ENCODE assay signal across 10 cellular contexts in genomic region chr16:55478827-55479559, GRCh38. TPM values are rescaled to one million over a fixed set of nuclear protein-coding genes. Genes with fewer than 3 reads are reported as not detected.
DNase-seq lines count a peak whose midpoint lies in the region; ATAC-seq and TF ChIP-seq lines count a peak whose summit lies in the region.
"Had no signal": no experiment of that assay in that cellular context is flagged by ENCODE, and none has a peak within 500 bp of the region (broad histone marks: within the 10 kb centered on the region; RNA-seq: fewer than 3 reads in every experiment).

TSS of gene MMP2 (plus strand) at chr16:55479198. CDS start at chr16:55479480, 282 bp downstream.

- intact Hi-C loops in left colon (cut with DNase I, micrococcal nuclease) = loop anchor here in 1 of 2 donors (10.0 kb wide), 1 partner anchor 366 kb away; no protein-coding TSS in a partner anchor
- intact Hi-C loops in CD4-positive, alpha-beta T cell (cut with DNase I, micrococcal nuclease) = no loop called here

- no peaks in the 10 kb centered on the region for H3K27me3 Mint-ChIP-seq in chondrocyte (ENCODE audit: low read depth)
- H3K27me3 Mint-ChIP-seq in CD4-positive, alpha-beta T cell = peaks cover 49% of the 10 kb centered on the region

- peak within 1 kb of the TSS; percentile 90 for H3K4me3 Mint-ChIP-seq in chondrocyte (ENCODE audit: unreplicated experiment)
- no peak within 1 kb of the TSS for H3K4me3 Mint-ChIP-seq in CD4-positive, alpha-beta T cell
- H3K4me3 Mint-ChIP-seq: CD4-positive, CD25-positive, alpha-beta regulatory T cell had no signal

- H3K36me3 Mint-ChIP-seq in chondrocyte (ENCODE audit: low read depth) = peaks cover 6% of the 10 kb centered on the region
- no peaks in the 10 kb centered on the region for H3K36me3 Mint-ChIP-seq in CD4-positive, alpha-beta T cell (ENCODE audit: low read depth)
- H3K36me3 Mint-ChIP-seq: CD4-positive, CD25-positive, alpha-beta regulatory T cell had no signal

- H3K27ac ChIP-seq in temporal lobe (ENCODE audit: low read depth, low read length) = no peak within 1 kb of the TSS
- H3K27ac ChIP-seq in CD4-positive, alpha-beta T cell (ENCODE audit: low read depth, low read length) = no peak within 1 kb of the TSS

- no peak for TF ChIP-seq CTCF in chondrocyte (IDR thresholded peaks at IDR 0.05)
- TF ChIP-seq CTCF in CD4-positive, alpha-beta T cell (IDR thresholded peaks at IDR 0.05) = no peak

- peaks cover 33% of the 10 kb centered on the region for H3K27me3 ChIP-seq in CD4-positive, alpha-beta T cell (ENCODE audit: control insufficient read depth, insufficient read depth, low read length)

- DNase-seq in NCI-H2081 (lab: John Stamatoyannopoulos, UW) (peak; percentile 26 to 45), NCI-H2081 treated with DMSO at 0.1 percent for 48 hours (lab: John Stamatoyannopoulos, UW) (no peak), chondrocyte (ENCODE audit: low spot score) (no peak), left colon (peak; percentile 31 to 56), HK-2 (ENCODE audit: unreplicated experiment) (no peak)
- no peak for DNase-seq in CD4-positive, alpha-beta T cell
- DNase-seq: CD4-positive, CD25-positive, alpha-beta regulatory T cell had no signal

- ATAC-seq in left colon (no peak), HG02884 (IDR thresholded peaks at IDR 0.05; ENCODE audit: unreplicated experiment) (no peak)
- ATAC-seq in CD4-positive, alpha-beta T cell (ENCODE audit: poor library complexity) = no peak

- CTCF ChIA-PET in CD4-positive, alpha-beta T cell (lab: Charles Lee) = no interaction called here

- no peaks in the 10 kb centered on the region for H3K9me3 ChIP-seq in CD4-positive, alpha-beta T cell (ENCODE audit: control insufficient read depth, low read length)

- no peaks in the 10 kb centered on the region for H3K9me3 Mint-ChIP-seq in chondrocyte (ENCODE audit: low read depth)
- no peaks in the 10 kb centered on the region for H3K9me3 Mint-ChIP-seq in CD4-positive, alpha-beta T cell

- POLR2A ChIA-PET in CD4-positive, alpha-beta T cell (lab: Charles Lee) = no interaction called here

- H3K27ac Mint-ChIP-seq in chondrocyte (ENCODE audit: unreplicated experiment) = peak within 1 kb of the TSS; percentile 62
- H3K27ac Mint-ChIP-seq in CD4-positive, alpha-beta T cell = no peak within 1 kb of the TSS
- H3K27ac Mint-ChIP-seq: CD4-positive, CD25-positive, alpha-beta regulatory T cell had no signal

- H3K4me1 Mint-ChIP-seq in chondrocyte (ENCODE audit: low read depth) = peaks cover 36% of the 10 kb centered on the region
- H3K4me1 Mint-ChIP-seq in CD4-positive, alpha-beta T cell (ENCODE audit: low read depth) = no peaks in the 10 kb centered on the region
- H3K4me1 Mint-ChIP-seq: CD4-positive, CD25-positive, alpha-beta regulatory T cell had no signal

RNA-seq across cellular contexts. Expression of gene MMP2, which starts in this region (rescaled TPM):
- total RNA-seq in chondrocyte (216 to 276 TPM (median 227 TPM) in 3 replicates), left colon (100 to 1,000 TPM in 1 of 2 donors, 10 to 100 TPM in 1; 57.5 to 136 TPM), temporal lobe (13.8 TPM)
- total RNA-seq in CD4-positive, alpha-beta T cell = not detected
- total RNA-seq: T-helper 2 cell treated with Interferon-gamma antibody and Interleukin-4, amounts not matched to agents 100 ng/mL and 5 ng/mL, for 36 hours had no signal

Comparison
In these comparisons a context has a peak if more than half of its experiments do, and no peak if none do; other contexts are left out.
1. RNA of gene MMP2 (total RNA-seq): 216 to 276 TPM in chondrocyte, 57.5 to 136 TPM in left colon and 13.8 TPM in temporal lobe (single experiment); not detected in CD4-positive, alpha-beta T cell; every median in the first group is over 10 times any median in the second.
2. DNase-seq: peak in NCI-H2081 (2 of 2) and left colon (2 of 2); none in NCI-H2081 treated with DMSO at 0.1 percent for 48 hours (single experiment), chondrocyte (single experiment), CD4-positive, alpha-beta T cell (0 of 10) and HK-2 (single experiment).